Comparison of ENCODE assay signal across 1 cellular context in the genomic region with DNA sequence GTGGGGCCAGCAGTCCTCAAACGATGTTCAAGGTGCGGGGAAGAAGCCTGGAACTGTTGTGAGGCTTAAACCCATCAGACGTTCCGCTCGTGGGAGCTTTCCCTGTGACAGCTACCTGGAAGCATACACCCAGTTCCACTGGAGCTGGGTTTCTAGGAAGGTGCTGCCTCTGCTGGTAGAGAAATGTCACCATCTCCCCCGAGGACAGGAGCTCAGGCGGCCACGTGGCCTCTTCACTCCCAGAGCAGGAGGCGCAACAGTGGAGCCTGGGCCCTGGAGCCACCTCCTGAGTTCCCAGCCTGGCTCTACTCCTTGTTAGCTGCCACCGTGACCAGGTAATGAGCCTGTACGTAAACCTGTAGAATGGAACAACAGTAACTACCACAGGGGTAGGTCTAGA.
TF ChIP-seq lines count a peak whose summit lies in the region.

No MANE protein-coding gene starts in this region.

TF ChIP-seq in GM23338, 12 proteins besides CTCF, POLR2A, EP300 and RAD21 (continued from another document):
- TF ChIP-seq, protein P1, sequence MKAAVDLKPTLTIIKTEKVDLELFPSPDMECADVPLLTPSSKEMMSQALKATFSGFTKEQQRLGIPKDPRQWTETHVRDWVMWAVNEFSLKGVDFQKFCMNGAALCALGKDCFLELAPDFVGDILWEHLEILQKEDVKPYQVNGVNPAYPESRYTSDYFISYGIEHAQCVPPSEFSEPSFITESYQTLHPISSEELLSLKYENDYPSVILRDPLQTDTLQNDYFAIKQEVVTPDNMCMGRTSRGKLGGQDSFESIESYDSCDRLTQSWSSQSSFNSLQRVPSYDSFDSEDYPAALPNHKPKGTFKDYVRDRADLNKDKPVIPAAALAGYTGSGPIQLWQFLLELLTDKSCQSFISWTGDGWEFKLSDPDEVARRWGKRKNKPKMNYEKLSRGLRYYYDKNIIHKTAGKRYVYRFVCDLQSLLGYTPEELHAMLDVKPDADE (IDR thresholded peaks at IDR 0.05), result no peak
- TF ChIP-seq ZNF114 (CRISPR knock-in tag; IDR thresholded peaks at IDR 0.05) (no peak), EZH2phosphoT487 (IDR thresholded peaks at IDR 0.05; ENCODE audit: unreplicated experiment) (no peak), ZNF331 (CRISPR knock-in tag; IDR thresholded peaks at IDR 0.05; ENCODE audit: low read depth) (no peak)
- TF ChIP-seq, protein P2, sequence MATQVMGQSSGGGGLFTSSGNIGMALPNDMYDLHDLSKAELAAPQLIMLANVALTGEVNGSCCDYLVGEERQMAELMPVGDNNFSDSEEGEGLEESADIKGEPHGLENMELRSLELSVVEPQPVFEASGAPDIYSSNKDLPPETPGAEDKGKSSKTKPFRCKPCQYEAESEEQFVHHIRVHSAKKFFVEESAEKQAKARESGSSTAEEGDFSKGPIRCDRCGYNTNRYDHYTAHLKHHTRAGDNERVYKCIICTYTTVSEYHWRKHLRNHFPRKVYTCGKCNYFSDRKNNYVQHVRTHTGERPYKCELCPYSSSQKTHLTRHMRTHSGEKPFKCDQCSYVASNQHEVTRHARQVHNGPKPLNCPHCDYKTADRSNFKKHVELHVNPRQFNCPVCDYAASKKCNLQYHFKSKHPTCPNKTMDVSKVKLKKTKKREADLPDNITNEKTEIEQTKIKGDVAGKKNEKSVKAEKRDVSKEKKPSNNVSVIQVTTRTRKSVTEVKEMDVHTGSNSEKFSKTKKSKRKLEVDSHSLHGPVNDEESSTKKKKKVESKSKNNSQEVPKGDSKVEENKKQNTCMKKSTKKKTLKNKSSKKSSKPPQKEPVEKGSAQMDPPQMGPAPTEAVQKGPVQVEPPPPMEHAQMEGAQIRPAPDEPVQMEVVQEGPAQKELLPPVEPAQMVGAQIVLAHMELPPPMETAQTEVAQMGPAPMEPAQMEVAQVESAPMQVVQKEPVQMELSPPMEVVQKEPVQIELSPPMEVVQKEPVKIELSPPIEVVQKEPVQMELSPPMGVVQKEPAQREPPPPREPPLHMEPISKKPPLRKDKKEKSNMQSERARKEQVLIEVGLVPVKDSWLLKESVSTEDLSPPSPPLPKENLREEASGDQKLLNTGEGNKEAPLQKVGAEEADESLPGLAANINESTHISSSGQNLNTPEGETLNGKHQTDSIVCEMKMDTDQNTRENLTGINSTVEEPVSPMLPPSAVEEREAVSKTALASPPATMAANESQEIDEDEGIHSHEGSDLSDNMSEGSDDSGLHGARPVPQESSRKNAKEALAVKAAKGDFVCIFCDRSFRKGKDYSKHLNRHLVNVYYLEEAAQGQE (IDR thresholded peaks at IDR 0.05; ENCODE audit: unreplicated experiment), result no peak
- TF ChIP-seq, protein P3, sequence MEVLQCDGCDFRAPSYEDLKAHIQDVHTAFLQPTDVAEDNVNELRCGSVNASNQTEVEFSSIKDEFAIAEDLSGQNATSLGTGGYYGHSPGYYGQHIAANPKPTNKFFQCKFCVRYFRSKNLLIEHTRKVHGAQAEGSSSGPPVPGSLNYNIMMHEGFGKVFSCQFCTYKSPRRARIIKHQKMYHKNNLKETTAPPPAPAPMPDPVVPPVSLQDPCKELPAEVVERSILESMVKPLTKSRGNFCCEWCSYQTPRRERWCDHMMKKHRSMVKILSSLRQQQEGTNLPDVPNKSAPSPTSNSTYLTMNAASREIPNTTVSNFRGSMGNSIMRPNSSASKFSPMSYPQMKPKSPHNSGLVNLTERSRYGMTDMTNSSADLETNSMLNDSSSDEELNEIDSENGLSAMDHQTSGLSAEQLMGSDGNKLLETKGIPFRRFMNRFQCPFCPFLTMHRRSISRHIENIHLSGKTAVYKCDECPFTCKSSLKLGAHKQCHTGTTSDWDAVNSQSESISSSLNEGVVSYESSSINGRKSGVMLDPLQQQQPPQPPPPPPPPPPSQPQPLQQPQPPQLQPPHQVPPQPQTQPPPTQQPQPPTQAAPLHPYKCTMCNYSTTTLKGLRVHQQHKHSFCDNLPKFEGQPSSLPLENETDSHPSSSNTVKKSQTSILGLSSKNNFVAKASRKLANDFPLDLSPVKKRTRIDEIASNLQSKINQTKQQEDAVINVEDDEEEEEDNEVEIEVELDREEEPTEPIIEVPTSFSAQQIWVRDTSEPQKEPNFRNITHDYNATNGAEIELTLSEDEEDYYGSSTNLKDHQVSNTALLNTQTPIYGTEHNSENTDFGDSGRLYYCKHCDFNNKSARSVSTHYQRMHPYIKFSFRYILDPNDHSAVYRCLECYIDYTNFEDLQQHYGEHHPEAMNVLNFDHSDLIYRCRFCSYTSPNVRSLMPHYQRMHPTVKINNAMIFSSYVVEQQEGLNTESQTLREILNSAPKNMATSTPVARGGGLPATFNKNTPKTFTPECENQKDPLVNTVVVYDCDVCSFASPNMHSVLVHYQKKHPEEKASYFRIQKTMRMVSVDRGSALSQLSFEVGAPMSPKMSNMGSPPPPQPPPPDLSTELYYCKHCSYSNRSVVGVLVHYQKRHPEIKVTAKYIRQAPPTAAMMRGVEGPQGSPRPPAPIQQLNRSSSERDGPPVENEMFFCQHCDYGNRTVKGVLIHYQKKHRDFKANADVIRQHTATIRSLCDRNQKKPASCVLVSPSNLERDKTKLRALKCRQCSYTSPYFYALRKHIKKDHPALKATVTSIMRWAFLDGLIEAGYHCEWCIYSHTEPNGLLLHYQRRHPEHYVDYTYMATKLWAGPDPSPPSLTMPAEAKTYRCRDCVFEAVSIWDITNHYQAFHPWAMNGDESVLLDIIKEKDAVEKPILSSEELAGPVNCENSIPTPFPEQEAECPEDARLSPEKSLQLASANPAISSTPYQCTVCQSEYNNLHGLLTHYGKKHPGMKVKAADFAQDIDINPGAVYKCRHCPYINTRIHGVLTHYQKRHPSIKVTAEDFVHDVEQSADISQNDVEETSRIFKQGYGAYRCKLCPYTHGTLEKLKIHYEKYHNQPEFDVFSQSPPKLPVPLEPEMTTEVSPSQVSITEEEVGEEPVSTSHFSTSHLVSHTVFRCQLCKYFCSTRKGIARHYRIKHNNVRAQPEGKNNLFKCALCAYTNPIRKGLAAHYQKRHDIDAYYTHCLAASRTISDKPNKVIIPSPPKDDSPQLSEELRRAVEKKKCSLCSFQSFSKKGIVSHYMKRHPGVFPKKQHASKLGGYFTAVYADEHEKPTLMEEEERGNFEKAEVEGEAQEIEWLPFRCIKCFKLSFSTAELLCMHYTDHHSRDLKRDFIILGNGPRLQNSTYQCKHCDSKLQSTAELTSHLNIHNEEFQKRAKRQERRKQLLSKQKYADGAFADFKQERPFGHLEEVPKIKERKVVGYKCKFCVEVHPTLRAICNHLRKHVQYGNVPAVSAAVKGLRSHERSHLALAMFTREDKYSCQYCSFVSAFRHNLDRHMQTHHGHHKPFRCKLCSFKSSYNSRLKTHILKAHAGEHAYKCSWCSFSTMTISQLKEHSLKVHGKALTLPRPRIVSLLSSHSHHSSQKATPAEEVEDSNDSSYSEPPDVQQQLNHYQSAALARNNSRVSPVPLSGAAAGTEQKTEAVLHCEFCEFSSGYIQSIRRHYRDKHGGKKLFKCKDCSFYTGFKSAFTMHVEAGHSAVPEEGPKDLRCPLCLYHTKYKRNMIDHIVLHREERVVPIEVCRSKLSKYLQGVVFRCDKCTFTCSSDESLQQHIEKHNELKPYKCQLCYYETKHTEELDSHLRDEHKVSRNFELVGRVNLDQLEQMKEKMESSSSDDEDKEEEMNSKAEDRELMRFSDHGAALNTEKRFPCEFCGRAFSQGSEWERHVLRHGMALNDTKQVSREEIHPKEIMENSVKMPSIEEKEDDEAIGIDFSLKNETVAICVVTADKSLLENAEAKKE (CRISPR knock-in tag; IDR thresholded peaks at IDR 0.05), result no peak
